Comparison of ENCODE assay signal across 16 cellular contexts in genomic region chr1:1827456-1827855, GRCh38. TPM values are rescaled to one million over a fixed set of nuclear protein-coding genes. Genes with fewer than 3 reads are reported as not detected.
A peak's percentile ranks its signal among the peaks of the same experiment; 100 is the strongest.
DNase-seq lines count a peak whose midpoint lies in the region; ATAC-seq and TF ChIP-seq lines count a peak whose summit lies in the region.
"Had no signal": no experiment of that assay in that cellular context is flagged by ENCODE, and none has a peak within 500 bp of the region (broad histone marks: within the 10 kb centered on the region; RNA-seq: fewer than 3 reads in every experiment).

No MANE protein-coding gene starts in this region.

- H3K4me3 Mint-ChIP-seq in T-helper 2 cell treated with Interferon-gamma antibody and Interleukin-4, amounts not matched to agents 5 μg/mL and 100 μg/mL, for 36 hours = no peak overlapping the region

- no peaks in the 10 kb centered on the region for H3K27me3 Mint-ChIP-seq in T-helper 2 cell treated with Interferon-gamma antibody and Interleukin-4, amounts not matched to agents 5 μg/mL and 100 μg/mL, for 36 hours (ENCODE audit: low read depth)

- TF ChIP-seq CTCF in cardiac muscle cell (IDR thresholded peaks at IDR 0.05; ENCODE audit: low read depth, low read length) (no peak), VCaP (conservative IDR thresholded peaks at IDR 0.05) (no peak), hepatocyte (IDR thresholded peaks at IDR 0.05; ENCODE audit: poor library complexity) (no peak)

- H3K4me1 Mint-ChIP-seq in T-helper 2 cell treated with Interferon-gamma antibody and Interleukin-4, amounts not matched to agents 5 μg/mL and 100 μg/mL, for 36 hours (ENCODE audit: low read depth) = peaks cover 30% of the 10 kb centered on the region

- no peaks in the 10 kb centered on the region for H3K9me2 ChIP-seq in hepatocyte (replicated peaks; ENCODE audit: insufficient read depth)

- no peak for ATAC-seq in left cardiac atrium

- intact Hi-C loops in left cardiac atrium (cut with DNase I) = no loop called here

- peaks cover 67% of the 10 kb centered on the region for H4K20me1 ChIP-seq in hepatocyte (ENCODE audit: insufficient read depth, poor library complexity, severe bottlenecking)

- peaks cover 29% of the 10 kb centered on the region for H3K36me3 Mint-ChIP-seq in T-helper 2 cell treated with Interferon-gamma antibody and Interleukin-4, amounts not matched to agents 5 μg/mL and 100 μg/mL, for 36 hours (ENCODE audit: low read depth)

- no peak for DNase-seq in cardiac muscle cell (ENCODE audit: low read depth in 1 of 2, low spot score in 1 of 2)
- DNase-seq in left cardiac atrium = no peak
- DNase-seq in hepatocyte (ENCODE audit: low spot score) = no peak
- no peak for DNase-seq in NCI-H1694 treated with DMSO at 0.1 percent for 48 hours (lab: John Stamatoyannopoulos, UW)
- DNase-seq in T-helper 2 cell treated with Interferon-gamma antibody and Interleukin-4, amounts not matched to agents 5 μg/mL and 100 μg/mL, for 36 hours (ENCODE audit: low spot score) = no peak
- no peak for DNase-seq in activated effector memory CD4-positive, alpha-beta T cell treated with anti-CD3 and anti-CD28 coated beads, Interleukin-2, amount 50 U/mL, for 16 hours
- DNase-seq in COR-L47 (lab: John Stamatoyannopoulos, UW) = no peak
- DNase-seq: activated naive CD4-positive, alpha-beta T cell treated with anti-CD3 and anti-CD28 coated beads, Interleukin-2, amount 50 U/mL, for 16 hours; central memory CD4-positive, alpha-beta T cell; DMS 273 treated with DMSO at 0.1 percent for 48 hours; kidney; NCI-H345; stimulated activated CD4-positive, alpha-beta T cell treated with anti-CD3 and anti-CD28 coated beads, Interleukin-15, amount 100 ng/mL, for 24 hours had no signal

- 86% methylated on average over 5 of the region's 5 CpGs for WGBS in hepatocyte (ENCODE audit: low lambda C conversion rate, missing lambda C conversion rate)

- H3K27ac Mint-ChIP-seq in T-helper 2 cell treated with Interferon-gamma antibody and Interleukin-4, amounts not matched to agents 5 μg/mL and 100 μg/mL, for 36 hours = no peak overlapping the region

- H3K9me3 Mint-ChIP-seq in T-helper 2 cell treated with Interferon-gamma antibody and Interleukin-4, amounts not matched to agents 5 μg/mL and 100 μg/mL, for 36 hours = no peaks in the 10 kb centered on the region

- peaks cover 100% of the 10 kb centered on the region for H3K79me2 ChIP-seq in hepatocyte

- H3K4me3 ChIP-seq in cardiac muscle cell = no peak overlapping the region
- no peak overlapping the region for H3K4me3 ChIP-seq in hepatocyte
- H3K4me3 ChIP-seq: prostate gland, SJSA1 had no signal

- peak overlapping the region; percentile 12 for H3K4me2 ChIP-seq in hepatocyte

- peaks cover 9% of the 10 kb centered on the region for H3K4me1 ChIP-seq in cardiac muscle cell (ENCODE audit: low read depth)
- peaks cover 19% of the 10 kb centered on the region for H3K4me1 ChIP-seq in hepatocyte (ENCODE audit: insufficient read depth)
- H3K4me1 ChIP-seq: prostate gland had no signal

- H3K27ac ChIP-seq in cardiac muscle cell (peak overlapping the region; percentile 68), VCaP (peak overlapping the region; percentile 94), hepatocyte (peak overlapping the region; percentile 61)
- H3K27ac ChIP-seq: prostate gland, SJSA1 had no signal

- no peaks in the 10 kb centered on the region for H3K27me3 ChIP-seq in cardiac muscle cell
- no peaks in the 10 kb centered on the region for H3K27me3 ChIP-seq in hepatocyte
- H3K27me3 ChIP-seq: SJSA1 had no signal

- H2AFZ ChIP-seq in hepatocyte = no peak overlapping the region

- H3K9me3 ChIP-seq in cardiac muscle cell (ENCODE audit: low read depth) (no peaks in the 10 kb centered on the region), hepatocyte (ENCODE audit: low read depth) (no peaks in the 10 kb centered on the region)
- H3K9me3 ChIP-seq: prostate gland, SJSA1 had no signal

- H3K36me3 ChIP-seq in cardiac muscle cell (peaks cover 21% of the 10 kb centered on the region), hepatocyte (replicated peaks; ENCODE audit: insufficient read depth, low read depth) (no peaks in the 10 kb centered on the region)
- H3K36me3 ChIP-seq: prostate gland had no signal

RNA-seq across cellular contexts. Expression of gene NADK, which starts 49.2 kb away (rescaled TPM):
- total RNA-seq in cardiac muscle cell (49.2 and 71.2 TPM in 2 replicates), left cardiac atrium (10 to 100 TPM; 39.4 to 53.9 TPM), hepatocyte (46.9 and 67.5 TPM in 2 replicates)
- polyA plus RNA-seq in cardiac muscle cell (42.7 and 45.2 TPM in 2 replicates), hepatocyte (57.3 and 68.2 TPM in 2 replicates)
